ENCODE assay signal across 9 cellular contexts in genomic region chr9:86337469-86338107, GRCh38. TPM values are rescaled to one million over a fixed set of nuclear protein-coding genes. Genes with fewer than 3 reads are reported as not detected.
A peak's percentile ranks its signal among the peaks of the same experiment; 100 is the strongest.
DNase-seq lines count a peak whose midpoint lies in the region; ATAC-seq and TF ChIP-seq lines count a peak whose summit lies in the region.
"Had no signal": no experiment of that assay in that cellular context is flagged by ENCODE, and none has a peak within 500 bp of the region (broad histone marks: within the 10 kb centered on the region; RNA-seq: fewer than 3 reads in every experiment).

No MANE protein-coding gene starts in this region.

- H3K27ac ChIP-seq in KOPT-K1 (ENCODE audit: low read depth, low read length, poor library complexity, severe bottlenecking) (peak overlapping the region; percentile 88), heart left ventricle (peak overlapping the region in 1 of 12 donors; percentile 37)

- TF ChIP-seq CTCF in heart left ventricle (IDR thresholded peaks at IDR 0.05) = no peak

- H3K9me3 Mint-ChIP-seq in activated naive CD8-positive, alpha-beta T cell treated with anti-CD3 and anti-CD28 coated beads, Interleukin-2, amount 10 ng/mL, durations not matched to agents 7 days and 5 days = peaks cover 1% of the 10 kb centered on the region

- H3K4me1 ChIP-seq in heart left ventricle = peaks cover 0 to 28% (median 0%) of the 10 kb centered on the region in 12 donors

- intact Hi-C loops in heart left ventricle (cut with DNase I) = loop anchor here in 1 of 10 donors (5.0 kb wide), 1 partner anchor 40 kb away; no protein-coding TSS in a partner anchor

- no peak for TF ChIP-seq POLR2A in heart left ventricle (IDR thresholded peaks at IDR 0.05)

- H3K4me3 ChIP-seq in heart left ventricle = peak overlapping the region in 1 of 12 donors; percentile 35

- POLR2A ChIA-PET in activated naive CD8-positive, alpha-beta T cell treated with anti-CD3 and anti-CD28 coated beads, Interleukin-2, amount 10 ng/mL, durations not matched to agents 7 days and 5 days (lab: Charles Lee) = interaction anchor here (1.6 to 1.9 kb wide), 2 partner anchors 16 to 55 kb away, joined by 7 to 8 read pairs; partner anchors contain the start of genes ISCA1 and TUT7

- H3K4me1 Mint-ChIP-seq in activated naive CD8-positive, alpha-beta T cell treated with anti-CD3 and anti-CD28 coated beads, Interleukin-2, amount 10 ng/mL, durations not matched to agents 7 days and 5 days = peaks cover 23% of the 10 kb centered on the region

- H3K27me3 ChIP-seq in heart left ventricle = no peaks in the 10 kb centered on the region

- no peaks in the 10 kb centered on the region for H3K27me3 Mint-ChIP-seq in activated naive CD8-positive, alpha-beta T cell treated with anti-CD3 and anti-CD28 coated beads, Interleukin-2, amount 10 ng/mL, durations not matched to agents 7 days and 5 days

- H3K36me3 ChIP-seq in KOPT-K1 (ENCODE audit: insufficient read depth, low read length) (peaks cover 74% of the 10 kb centered on the region), heart left ventricle (peaks cover 0 to 100% (median 97%) of the 10 kb centered on the region in 9 donors)

- H3K9me3 ChIP-seq in KOPT-K1 (ENCODE audit: insufficient read depth, low read length, poor library complexity, severe bottlenecking) (no peaks in the 10 kb centered on the region), heart left ventricle (no peaks in the 10 kb centered on the region)

- H3K27ac Mint-ChIP-seq in activated naive CD8-positive, alpha-beta T cell treated with anti-CD3 and anti-CD28 coated beads, Interleukin-2, amount 10 ng/mL, durations not matched to agents 7 days and 5 days = peak overlapping the region; percentile 77

- peak; percentile 59 to 85 for DNase-seq in AML-193 (lab: John Stamatoyannopoulos, UW)
- DNase-seq in activated naive CD8-positive, alpha-beta T cell treated with anti-CD3 and anti-CD28 coated beads, Interleukin-2, amount 10 ng/mL, durations not matched to agents 7 days and 5 days = no peak
- DNase-seq in NCI-H2171 treated with DMSO at 0.1 percent for 48 hours (lab: John Stamatoyannopoulos, UW) = no peak
- no peak for DNase-seq in COLO829 (ENCODE audit: low spot score)
- DNase-seq in heart left ventricle = no peak
- DNase-seq: NCI-H345 had no signal

- peaks cover 60% of the 10 kb centered on the region for H3K36me3 Mint-ChIP-seq in activated naive CD8-positive, alpha-beta T cell treated with anti-CD3 and anti-CD28 coated beads, Interleukin-2, amount 10 ng/mL, durations not matched to agents 7 days and 5 days

- 85 to 90% (median 89%) methylated on average over 8 of the region's 8 CpGs for WGBS in heart left ventricle, 4 donors

- peak; percentile 42 for ATAC-seq in GM18867 (IDR thresholded peaks at IDR 0.05; ENCODE audit: unreplicated experiment)
- peak; percentile 53 for ATAC-seq in activated naive CD8-positive, alpha-beta T cell treated with anti-CD3 and anti-CD28 coated beads, Interleukin-2, amount 10 ng/mL, durations not matched to agents 7 days and 5 days (ENCODE audit: low read depth)
- ATAC-seq in heart left ventricle = no peak
- ATAC-seq in HG03135 (IDR thresholded peaks at IDR 0.05; ENCODE audit: unreplicated experiment) = no peak

- H3K4me3 Mint-ChIP-seq in activated naive CD8-positive, alpha-beta T cell treated with anti-CD3 and anti-CD28 coated beads, Interleukin-2, amount 10 ng/mL, durations not matched to agents 7 days and 5 days = peak overlapping the region; percentile 77

RNA-seq across cellular contexts. Expression of gene TUT7, which starts 16.6 kb away (rescaled TPM):
- 10 to 100 TPM; 46.6 to 49.3 TPM for total RNA-seq in activated naive CD8-positive, alpha-beta T cell treated with anti-CD3 and anti-CD28 coated beads, Interleukin-2, amount 10 ng/mL, durations not matched to agents 7 days and 5 days
- total RNA-seq in heart left ventricle = 10 to 100 TPM in 8 of 9 donors, 1 to 10 TPM in 1; 9.7 to 31.0 (median 16.5) TPM
- polyA plus RNA-seq in heart left ventricle = 1 to 10 TPM; 7.7 to 8.7 TPM

RNA-seq across cellular contexts. Expression of gene ISCA1, which starts 55.2 kb away (rescaled TPM):
- total RNA-seq in activated naive CD8-positive, alpha-beta T cell treated with anti-CD3 and anti-CD28 coated beads, Interleukin-2, amount 10 ng/mL, durations not matched to agents 7 days and 5 days = 10 to 100 TPM; 21.2 to 24.5 TPM
- total RNA-seq in heart left ventricle = 100 to 1,000 TPM in 1 of 9 donors, 10 to 100 TPM in 8; 47.1 to 104 (median 72.6) TPM
- 10 to 100 TPM; 39.2 to 64.7 TPM for polyA plus RNA-seq in heart left ventricle

Comparison
In these comparisons a context has a peak if more than half of its experiments do, and no peak if none do; other contexts are left out.
1. DNase-seq: peak in AML-193 (2 of 2); none in activated naive CD8-positive, alpha-beta T cell treated with anti-CD3 and anti-CD28 coated beads, Interleukin-2, amount 10 ng/mL, durations not matched to agents 7 days and 5 days (single experiment), NCI-H2171 treated with DMSO at 0.1 percent for 48 hours (single experiment), COLO829 (single experiment) and heart left ventricle (0 of 5).
2. ATAC-seq: peak in GM18867 (single experiment) and activated naive CD8-positive, alpha-beta T cell treated with anti-CD3 and anti-CD28 coated beads, Interleukin-2, amount 10 ng/mL, durations not matched to agents 7 days and 5 days (single experiment); none in heart left ventricle (0 of 4) and HG03135 (single experiment).